25 cellular contexts compared by ENCODE assay signal in the genomic region with DNA sequence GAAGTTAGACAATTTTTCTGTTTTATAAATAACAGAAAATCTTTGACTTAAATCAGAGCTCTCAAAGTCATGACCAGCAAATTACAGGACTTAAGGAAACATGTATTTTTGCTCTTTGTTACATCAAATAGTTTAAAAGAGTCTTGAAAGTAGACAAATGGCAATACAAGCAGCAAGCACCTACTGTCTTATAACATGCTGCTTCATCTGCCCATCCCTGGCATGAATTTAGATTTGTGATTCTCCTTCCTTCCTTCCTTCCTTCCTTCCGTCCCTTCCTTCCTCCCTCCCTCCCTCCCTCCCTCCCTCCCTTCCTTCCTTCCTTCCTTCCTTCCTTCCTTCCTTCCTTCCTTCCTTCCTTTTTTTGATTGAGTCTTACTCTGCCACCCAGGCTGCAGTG.
A peak's percentile ranks its signal among the peaks of the same experiment; 100 is the strongest.
DNase-seq lines count a peak whose midpoint lies in the region; ATAC-seq, FAIRE-seq and TF ChIP-seq lines count a peak whose summit lies in the region.
"Had no signal": no experiment of that assay in that cellular context is flagged by ENCODE, and none has a peak within 500 bp of the region (broad histone marks: within the 10 kb centered on the region; RNA-seq: fewer than 3 reads in every experiment).

No MANE protein-coding gene starts in this region.

- no peak overlapping the region for H2AFZ ChIP-seq in HepG2 (ENCODE audit: low read length)

- DNase-seq in HepG2 (ENCODE audit: low spot score) (no peak), right lobe of liver (no peak), dedifferentiated amniotic fluid mesenchymal stem cell (ENCODE audit: extremely low spot score) (peak; percentile 9)
- no peak for DNase-seq in activated CD8-positive, alpha-beta memory T cell treated with anti-CD3 and anti-CD28 coated beads, Interleukin-2, amount 50 U/mL, for 48 hours
- DNase-seq: ACHN; BE2C; C1 segment of cervical spinal cord; CD4-positive, alpha-beta memory T cell; CD4-positive, CD25-positive, alpha-beta regulatory T cell; CD8-positive, alpha-beta memory T cell; COR-L47; DMS 273 treated with DMSO at 0.1 percent for 48 hours; DMS153; DMS53; DMS79; DND-41; EL; GDM1 had no signal

- no peak overlapping the region for H3K27ac ChIP-seq in HepG2 (ENCODE audit: extremely low read length, insufficient read depth, low read length)
- no peak overlapping the region for H3K27ac ChIP-seq in right lobe of liver
- H3K27ac ChIP-seq: 22Rv1, A549, BLaER1 had no signal

- TF ChIP-seq POLR2A in HepG2 (IDR thresholded peaks at IDR 0.05; ENCODE audit: insufficient read depth in 1 of 2, low read depth in 2 of 2, low read length in 2 of 2) (no peak), right lobe of liver (IDR thresholded peaks at IDR 0.05) (no peak)

- no peak for TF ChIP-seq CTCF in HepG2 (CRISPR knock-in tag; IDR thresholded peaks at IDR 0.05)
- no peak for TF ChIP-seq CTCF in right lobe of liver (IDR thresholded peaks at IDR 0.05)

- TF ChIP-seq RAD21 in HepG2 (CRISPR knock-in tag; IDR thresholded peaks at IDR 0.05), result no peak

- H3K9ac ChIP-seq in HepG2 (ENCODE audit: insufficient read depth, low read depth, low read length), result no peak overlapping the region
- H3K9ac ChIP-seq: BLaER1 had no signal

- ATAC-seq in HepG2, result no peak
- ATAC-seq in right lobe of liver, result no peak
- ATAC-seq in GM21360 (IDR thresholded peaks at IDR 0.05; ENCODE audit: unreplicated experiment), result no peak
- ATAC-seq: A549, GM12878 had no signal

- H3K36me3 ChIP-seq in HepG2 (replicated peaks in 1 of 2; ENCODE audit: control insufficient read depth in 1 of 2, insufficient read depth in 2 of 2, low read length in 2 of 2), result no peaks in the 10 kb centered on the region
- no peaks in the 10 kb centered on the region for H3K36me3 ChIP-seq in right lobe of liver
- H3K36me3 ChIP-seq: BE2C, BLaER1 had no signal

- H3K9me3 ChIP-seq in HepG2 (ENCODE audit: low read length) (peaks cover 68% of the 10 kb centered on the region), right lobe of liver (no peaks in the 10 kb centered on the region)
- H3K9me3 ChIP-seq: A549, BE2C, BLaER1 had no signal

- no peak overlapping the region for H3K4me2 ChIP-seq in HepG2 (ENCODE audit: low read depth, low read length)
- H3K4me2 ChIP-seq: A549, BLaER1 had no signal

- H3K4me3 ChIP-seq in HepG2 (replicated peaks in 1 of 3; ENCODE audit: insufficient read depth in 1 of 3, low read depth in 2 of 3, low read length in 3 of 3) (no peak overlapping the region), right lobe of liver (no peak overlapping the region)
- H3K4me3 ChIP-seq: A549, BLaER1, GM12878 had no signal

- BruUV-seq in HepG2 (replicated peaks; lab: Mats Ljungman, UMichigan), result no TSS peak

- no peaks in the 10 kb centered on the region for H4K20me1 ChIP-seq in HepG2 (ENCODE audit: insufficient read depth, low read length)
- H4K20me1 ChIP-seq: BLaER1 had no signal

- POLR2A ChIA-PET in HepG2 (lab: Yijun Ruan, JAX), result no interaction called here

- no peak for FAIRE-seq in HepG2 (lab: Jason Lieb, UNC)
- FAIRE-seq: A549, GM12878, GM12892, GM18507 had no signal

- CTCF ChIA-PET in HepG2 (lab: Yijun Ruan, JAX; ENCODE audit: low intra/inter-chr PET ratio, low total read pairs), result no interaction called here

- intact Hi-C loops in HepG2 (cut with micrococcal nuclease; ENCODE audit: unreplicated experiment), result no loop called here
- intact Hi-C loops in right lobe of liver (cut with DNase I), result no loop called here

- H3K79me2 ChIP-seq in HepG2 (ENCODE audit: insufficient read depth, low read length), result no peaks in the 10 kb centered on the region

- in situ Hi-C loops in HepG2 (cut with HindIII; ENCODE audit: extremely low pct_ligation_motif_present, low pct_unique_long_range_greater_than_20kb), result no loop called here

- no peaks in the 10 kb centered on the region; a peak in 1 of 5 replicates for H3K27me3 ChIP-seq in HepG2 (ENCODE audit: control insufficient read depth in 1 of 2, insufficient read depth in 2 of 2, low read length in 2 of 2)
- no peaks in the 10 kb centered on the region for H3K27me3 ChIP-seq in right lobe of liver
- H3K27me3 ChIP-seq: BE2C, BLaER1 had no signal

- WGBS in HepG2 (ENCODE audit: low lambda C conversion rate), result 13% methylated on average over 1 of the region's 1 CpG
- WGBS in right lobe of liver (ENCODE audit: insufficient coverage, low coverage, low lambda C conversion rate, missing lambda C conversion rate), result 14% methylated on average over 1 of the region's 1 CpG

- TF ChIP-seq EP300 in HepG2 (IDR thresholded peaks at IDR 0.05; ENCODE audit: low read depth in 2 of 2, low read length in 2 of 2) (no peak), HepG2 (CRISPR knock-in tag; IDR thresholded peaks at IDR 0.05; ENCODE audit: borderline replicate concordance) (no peak)

- no peaks in the 10 kb centered on the region for H3K4me1 ChIP-seq in HepG2 (ENCODE audit: insufficient read depth, low read length)
- H3K4me1 ChIP-seq in right lobe of liver, result no peaks in the 10 kb centered on the region
- H3K4me1 ChIP-seq: A549, BE2C, BLaER1 had no signal

TF ChIP-seq in HepG2, 621 proteins besides CTCF, POLR2A, EP300 and RAD21:
- peak; percentile 36 for TF ChIP-seq HNRNPK (IDR thresholded peaks at IDR 0.05; ENCODE audit: low read depth, low read length, poor library complexity, severe bottlenecking)
- no peak for TF ChIP-seq ELF1 (CRISPR knock-in tag; IDR thresholded peaks at IDR 0.05)
